Comparison of ENCODE assay signal across 26 cellular contexts in the genomic region with DNA sequence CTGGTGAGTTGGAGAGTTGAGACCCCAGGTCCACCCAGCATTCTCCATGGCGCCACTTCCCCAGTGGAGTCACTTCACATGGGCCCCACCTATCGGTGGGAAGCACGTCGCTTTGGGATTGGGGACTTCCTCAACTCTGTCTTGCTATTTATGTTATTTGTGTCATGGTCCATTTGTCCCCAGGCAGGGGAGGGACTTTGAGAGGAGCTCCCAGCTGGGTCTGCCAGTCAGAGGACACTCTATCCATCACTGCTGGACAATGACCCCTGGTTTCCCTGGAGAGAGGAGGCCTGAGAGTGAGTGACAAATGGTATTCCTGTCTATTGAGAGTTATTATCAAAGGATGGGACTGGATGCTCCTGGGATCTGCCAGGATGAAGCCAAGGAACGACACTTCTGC.
"Had no signal": no experiment of that assay in that cellular context is flagged by ENCODE, and none has a peak within 500 bp of the region (broad histone marks: within the 10 kb centered on the region; RNA-seq: fewer than 3 reads in every experiment).

No MANE protein-coding gene starts in this region.

- DNase-seq: hippocampal formation; kidney glomerular epithelial cell; left cardiac atrium; left lung; lower lobe of right lung; mammary epithelial cell; mesenchymal stem cell; naive B cell; natural killer cell; ovary; retina; right cardiac atrium; small intestine; stimulated activated CD4-positive, alpha-beta T cell treated with anti-CD3 and anti-CD28 coated beads, Interleukin-1b, Interleukin-23, amount 100 ng/mL, for 48 hours; stimulated activated CD4-positive, alpha-beta T cell treated with anti-CD3 and anti-CD28 coated beads, Interleukin-2, amount 100 ng/mL, for 48 hours; stimulated activated CD4-positive, alpha-beta T cell treated with anti-CD3 and anti-CD28 coated beads, Interleukin-4, amount 100 ng/mL, for 4 hours; stimulated activated CD8-positive, alpha-beta memory T cell treated with anti-CD3 and anti-CD28 coated beads, Interleukin-4, amount 100 ng/mL, for 48 hours; stimulated activated naive CD4-positive, alpha-beta T cell treated with Interleukin-2 at 50 U/mL for 16 hours; stimulated activated naive CD8-positive, alpha-beta T cell treated with anti-CD3 and anti-CD28 coated beads, Interleukin-15, amount 100 ng/mL, for 72 hours; substantia nigra; uterus had no signal

- H3K27me3 ChIP-seq: ovary, uterus had no signal

- H3K9me3 Mint-ChIP-seq: natural killer cell; stimulated activated memory B cell treated with anti-CD40 and anti-IgM and Interleukin-4, amounts not matched to agents 10 μg/mL and 1 μg/mL and 100 μg/mL, for 72 hours; stimulated activated naive CD8-positive, alpha-beta T cell treated with anti-CD3 and anti-CD28 coated beads, Interleukin-15, amount 100 ng/mL, for 72 hours; type B pancreatic cell had no signal

- H3K4me1 Mint-ChIP-seq: natural killer cell; stimulated activated memory B cell treated with anti-CD40 and anti-IgM and Interleukin-4, amounts not matched to agents 10 μg/mL and 1 μg/mL and 100 μg/mL, for 72 hours had no signal

- ATAC-seq: left cardiac atrium; left lung; lower lobe of right lung; natural killer cell; right cardiac atrium; sciatic nerve; stimulated activated memory B cell treated with anti-CD40 and anti-IgM and Interleukin-4, amounts not matched to agents 10 μg/mL and 1 μg/mL and 100 μg/mL, for 72 hours; stimulated activated naive CD8-positive, alpha-beta T cell treated with anti-CD3 and anti-CD28 coated beads, Interleukin-15, amount 100 ng/mL, for 72 hours had no signal

- H3K27ac ChIP-seq: left lung, lower lobe of right lung, ovary, prostate gland, tibial nerve, uterus had no signal

- H3K36me3 Mint-ChIP-seq: naive B cell; natural killer cell; stimulated activated memory B cell treated with anti-CD40 and anti-IgM and Interleukin-4, amounts not matched to agents 10 μg/mL and 1 μg/mL and 100 μg/mL, for 72 hours; type B pancreatic cell had no signal

- H3K36me3 ChIP-seq: left lung, lower lobe of right lung, ovary, prostate gland, tibial nerve, uterus had no signal

- H3K4me1 ChIP-seq: left lung, lower lobe of right lung, prostate gland, tibial nerve, uterus had no signal

- H3K9me3 ChIP-seq: left lung, lower lobe of right lung, ovary, prostate gland, tibial nerve, uterus had no signal

- H3K4me3 Mint-ChIP-seq: naive B cell; natural killer cell; stimulated activated memory B cell treated with anti-CD40 and anti-IgM and Interleukin-4, amounts not matched to agents 10 μg/mL and 1 μg/mL and 100 μg/mL, for 72 hours; stimulated activated naive CD8-positive, alpha-beta T cell treated with anti-CD3 and anti-CD28 coated beads, Interleukin-15, amount 100 ng/mL, for 72 hours; type B pancreatic cell had no signal

- H3K4me3 ChIP-seq: left lung, lower lobe of right lung, ovary, prostate gland, tibial nerve, uterus had no signal

- H3K27ac Mint-ChIP-seq: naive B cell; natural killer cell; stimulated activated memory B cell treated with anti-CD40 and anti-IgM and Interleukin-4, amounts not matched to agents 10 μg/mL and 1 μg/mL and 100 μg/mL, for 72 hours; stimulated activated naive CD8-positive, alpha-beta T cell treated with anti-CD3 and anti-CD28 coated beads, Interleukin-15, amount 100 ng/mL, for 72 hours; type B pancreatic cell had no signal
